Comparison of ENCODE assay signal across 10 cellular contexts in the genomic region with DNA sequence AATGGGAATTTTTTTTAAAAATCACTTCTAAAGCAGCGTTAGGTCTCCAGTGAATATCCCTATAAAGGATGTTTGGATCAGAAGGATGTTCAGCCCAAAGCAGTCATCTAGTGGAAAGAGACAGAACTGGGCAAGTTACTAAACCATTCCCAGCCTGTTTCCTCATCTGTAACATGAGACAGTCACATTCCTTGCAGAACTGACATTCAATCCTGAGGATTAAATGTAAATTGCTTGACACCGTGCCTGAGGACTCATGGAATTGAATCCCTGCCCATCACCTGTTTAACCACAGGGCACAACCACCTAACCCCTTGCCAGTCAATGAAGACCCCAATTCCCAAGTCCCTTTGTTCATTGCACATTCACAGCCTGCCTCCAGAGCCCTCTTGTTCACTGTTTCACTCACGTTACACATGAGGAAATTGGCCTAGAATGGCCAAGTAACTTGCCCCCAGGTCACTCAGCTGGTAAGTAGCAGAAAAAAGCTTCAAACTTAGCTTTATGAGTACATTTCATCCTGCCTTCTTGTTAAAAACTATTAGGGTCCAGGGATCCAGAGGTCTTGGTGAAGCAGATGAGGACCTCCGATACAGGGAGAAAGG. TPM values are rescaled to one million over a fixed set of nuclear protein-coding genes. Genes with fewer than 3 reads are reported as not detected.
A peak's percentile ranks its signal among the peaks of the same experiment; 100 is the strongest.
DNase-seq lines count a peak whose midpoint lies in the region; ATAC-seq and TF ChIP-seq lines count a peak whose summit lies in the region.
"Had no signal": no experiment of that assay in that cellular context is flagged by ENCODE, and none has a peak within 500 bp of the region (broad histone marks: within the 10 kb centered on the region; RNA-seq: fewer than 3 reads in every experiment).

No MANE protein-coding gene starts in this region.

- TF ChIP-seq CTCF in RWPE2 (IDR thresholded peaks at IDR 0.05; ENCODE audit: poor library complexity, severe bottlenecking): peak; percentile 52
- no peak for TF ChIP-seq CTCF in smooth muscle cell (IDR thresholded peaks at IDR 0.05; ENCODE audit: borderline replicate concordance, insufficient read depth, poor library complexity, severe bottlenecking)
- TF ChIP-seq CTCF in WERI-Rb-1 (IDR thresholded peaks at IDR 0.05; ENCODE audit: low read depth, low read length): no peak

- H2AFZ ChIP-seq in smooth muscle cell (ENCODE audit: low read depth): no peak overlapping the region

- H3K4me2 ChIP-seq in smooth muscle cell: peak overlapping the region; percentile 53

- WGBS in smooth muscle cell (ENCODE audit: low lambda C conversion rate): 49% methylated on average over 4 of the region's 4 CpGs

- H3K4me1 ChIP-seq in RWPE2 (ENCODE audit: insufficient read depth, poor library complexity, severe bottlenecking) (peaks cover 17% of the 10 kb centered on the region), smooth muscle cell (ENCODE audit: low read depth) (peaks cover 9% of the 10 kb centered on the region)
- H3K4me1 ChIP-seq: SJSA1 had no signal

- H3K27ac ChIP-seq in RWPE2 (ENCODE audit: poor library complexity, severe bottlenecking) (peak overlapping the region; percentile 13), smooth muscle cell (ENCODE audit: low read depth) (no peak overlapping the region), WERI-Rb-1 (no peak overlapping the region)
- H3K27ac ChIP-seq: SJSA1, transverse colon had no signal

- H3K27me3 ChIP-seq in RWPE2 (ENCODE audit: insufficient read depth, poor library complexity, severe bottlenecking) (no peaks in the 10 kb centered on the region), smooth muscle cell (ENCODE audit: low read depth) (peaks cover 35% of the 10 kb centered on the region), WERI-Rb-1 (ENCODE audit: insufficient read depth, low read depth, severe bottlenecking) (no peaks in the 10 kb centered on the region)
- H3K27me3 ChIP-seq: SJSA1 had no signal

- H3K9ac ChIP-seq in smooth muscle cell (ENCODE audit: low read depth): no peak overlapping the region

- H3K9me3 ChIP-seq in RWPE2 (ENCODE audit: severe bottlenecking): no peaks in the 10 kb centered on the region
- no peaks in the 10 kb centered on the region for H3K9me3 ChIP-seq in smooth muscle cell (replicated peaks; ENCODE audit: low read depth)
- H3K9me3 ChIP-seq in WERI-Rb-1 (ENCODE audit: severe bottlenecking): no peaks in the 10 kb centered on the region
- H3K9me3 ChIP-seq: SJSA1, transverse colon had no signal

- H3K36me3 ChIP-seq in RWPE2 (ENCODE audit: low read depth) (no peaks in the 10 kb centered on the region), smooth muscle cell (ENCODE audit: low read depth) (no peaks in the 10 kb centered on the region), WERI-Rb-1 (no peaks in the 10 kb centered on the region)
- H3K36me3 ChIP-seq: SJSA1, transverse colon had no signal

- DNase-seq in NCI-H82 (lab: John Stamatoyannopoulos, UW) (peak; percentile 30), NCI-H82 treated with DMSO at 0.1 percent for 48 hours (lab: John Stamatoyannopoulos, UW; ENCODE audit: unreplicated experiment) (no peak), RWPE2 (ENCODE audit: low spot score) (no peak), fibroblast of the conjunctiva (ENCODE audit: low read depth) (peak; percentile 63), smooth muscle cell (lab: John Stamatoyannopoulos, UW; ENCODE audit: unreplicated experiment) (no peak), midbrain (lab: John Stamatoyannopoulos, UW) (no peak), WERI-Rb-1 (no peak)
- DNase-seq: transverse colon had no signal

- ATAC-seq in RWPE2 (ENCODE audit: low read depth) (peak; percentile 99), GM18867 (IDR thresholded peaks at IDR 0.05; ENCODE audit: unreplicated experiment) (no peak)

- H4K20me1 ChIP-seq in smooth muscle cell (ENCODE audit: low read depth): no peaks in the 10 kb centered on the region

- no peaks in the 10 kb centered on the region for H3K79me2 ChIP-seq in smooth muscle cell (ENCODE audit: low read depth)

- no peaks in the 10 kb centered on the region for H3F3A ChIP-seq in smooth muscle cell (ENCODE audit: low read depth)

- H3K4me3 ChIP-seq in RWPE2 (ENCODE audit: severe bottlenecking) (no peak overlapping the region), smooth muscle cell (no peak overlapping the region), WERI-Rb-1 (ENCODE audit: low read depth, low read length) (no peak overlapping the region)
- H3K4me3 ChIP-seq: SJSA1, transverse colon had no signal

RNA-seq across cellular contexts. Expression of gene CMTM2, which starts 1.4 kb away (rescaled TPM):
- not detected in 2 replicates for total RNA-seq in smooth muscle cell
- polyA plus RNA-seq in smooth muscle cell: 0.60 TPM in 1 of 2 replicates, not detected in the other
- total RNA-seq: SJSA1 had no signal

RNA-seq across cellular contexts. Expression of gene CMTM1, which starts 14.5 kb away (rescaled TPM):
- 0.27 and 2.6 TPM in 2 replicates for total RNA-seq in smooth muscle cell
- polyA plus RNA-seq in smooth muscle cell: 2.5 and 2.6 TPM in 2 replicates

RNA-seq across cellular contexts. Expression of gene CMTM3, which starts 23.8 kb away (rescaled TPM):
- total RNA-seq in smooth muscle cell: 21.8 and 36.6 TPM in 2 replicates
- 57.3 and 57.8 TPM in 2 replicates for polyA plus RNA-seq in smooth muscle cell

RNA-seq across cellular contexts. Expression of gene CKLF, which starts 28.3 kb away (rescaled TPM):
- total RNA-seq in smooth muscle cell: 49.4 and 78.1 TPM in 2 replicates
- 61.5 and 68.4 TPM in 2 replicates for polyA plus RNA-seq in smooth muscle cell

RNA-seq across cellular contexts. Expression of gene TK2, which starts 30.8 kb away (rescaled TPM):
- 9.7 and 10.8 TPM in 2 replicates for total RNA-seq in smooth muscle cell
- polyA plus RNA-seq in smooth muscle cell: 6.4 and 7.3 TPM in 2 replicates

Comparison
In these comparisons a context has a peak if more than half of its experiments do, and no peak if none do; other contexts are left out.
1. DNase-seq: peak in NCI-H82 (single experiment) and fibroblast of the conjunctiva (single experiment); none in NCI-H82 treated with DMSO at 0.1 percent for 48 hours (single experiment), RWPE2 (single experiment), smooth muscle cell (single experiment), midbrain (single experiment) and WERI-Rb-1 (single experiment).